Comparison of ENCODE assay signal across 8 cellular contexts in genomic region chr15:74307827-74308642, GRCh38. TPM values are rescaled to one million over a fixed set of nuclear protein-coding genes. Genes with fewer than 3 reads are reported as not detected.
A peak's percentile ranks its signal among the peaks of the same experiment; 100 is the strongest.
DNase-seq lines count a peak whose midpoint lies in the region; ATAC-seq and TF ChIP-seq lines count a peak whose summit lies in the region.

No MANE protein-coding gene starts in this region.

- no peak for DNase-seq in activated T-cell treated with anti-CD3 and anti-CD28 coated beads, Interleukin-2, amount 50 U/mL, for 4 hours
- DNase-seq in activated T-cell treated with anti-CD3 and anti-CD28 coated beads, Interleukin-2, amount 50 U/mL, for 1 hour = no peak
- DNase-seq in NCI-H1105 (lab: John Stamatoyannopoulos, UW) (peak; percentile 57), SW480 (ENCODE audit: low spot score) (peak; percentile 72), epithelial cell of proximal tubule (ENCODE audit: low read depth) (no peak), mucosa of gallbladder (ENCODE audit: low spot score) (peak; percentile 54)
- DNase-seq in effector memory CD4-positive, alpha-beta T cell = no peak

- H3K9me3 ChIP-seq in effector memory CD4-positive, alpha-beta T cell (ENCODE audit: control insufficient read depth, low read length) = no peaks in the 10 kb centered on the region

- H3K36me3 Mint-ChIP-seq in activated T-cell treated with anti-CD3 and anti-CD28 coated beads, Interleukin-2, amount 50 U/mL, for 4 hours (ENCODE audit: insufficient read depth) = no peaks in the 10 kb centered on the region

- H3K4me3 ChIP-seq in epithelial cell of proximal tubule (ENCODE audit: low read depth, low read length) = no peak overlapping the region
- H3K4me3 ChIP-seq in effector memory CD4-positive, alpha-beta T cell (ENCODE audit: insufficient read depth, low read depth, low read length, poor library complexity, severe bottlenecking) = no peak overlapping the region

- H3K27me3 ChIP-seq in effector memory CD4-positive, alpha-beta T cell (replicated peaks; ENCODE audit: control insufficient read depth, insufficient read depth, low read length, poor library complexity, severe bottlenecking) = peaks cover 4% of the 10 kb centered on the region

- H3K36me3 ChIP-seq in effector memory CD4-positive, alpha-beta T cell (ENCODE audit: control insufficient read depth, insufficient read depth, low read length) = no peaks in the 10 kb centered on the region

- no peaks in the 10 kb centered on the region for H3K4me1 ChIP-seq in effector memory CD4-positive, alpha-beta T cell (ENCODE audit: control insufficient read depth, insufficient read depth, low read length, poor library complexity, severe bottlenecking)

- no peaks in the 10 kb centered on the region for H3K4me1 Mint-ChIP-seq in activated T-cell treated with anti-CD3 and anti-CD28 coated beads, Interleukin-2, amount 50 U/mL, for 4 hours (ENCODE audit: low read depth)

- TF ChIP-seq CTCF in epithelial cell of proximal tubule (conservative IDR thresholded peaks at IDR 0.05; ENCODE audit: low read depth, low read length) = peak; percentile 84

- H3K27me3 Mint-ChIP-seq in activated T-cell treated with anti-CD3 and anti-CD28 coated beads, Interleukin-2, amount 50 U/mL, for 4 hours (ENCODE audit: low read depth) = peaks cover 38% of the 10 kb centered on the region

- no peaks in the 10 kb centered on the region for H3K9me3 Mint-ChIP-seq in activated T-cell treated with anti-CD3 and anti-CD28 coated beads, Interleukin-2, amount 50 U/mL, for 4 hours

- H3K27ac ChIP-seq in effector memory CD4-positive, alpha-beta T cell (ENCODE audit: insufficient read depth, low read length, poor library complexity, severe bottlenecking) = no peak overlapping the region

- H3K4me3 Mint-ChIP-seq in activated T-cell treated with anti-CD3 and anti-CD28 coated beads, Interleukin-2, amount 50 U/mL, for 4 hours = no peak overlapping the region

- peak; percentile 61 to 69 for ATAC-seq in activated T-cell treated with anti-CD3 and anti-CD28 coated beads, Interleukin-2, amount 50 U/mL, for 4 hours
- no peak for ATAC-seq in GM19463 (IDR thresholded peaks at IDR 0.05; ENCODE audit: unreplicated experiment)

RNA-seq across cellular contexts. Expression of gene CYP11A1, which starts 59.4 kb away (rescaled TPM):
- total RNA-seq in activated T-cell treated with anti-CD3 and anti-CD28 coated beads, Interleukin-2, amount 50 U/mL, for 4 hours = under 1 TPM; 0.33 to 0.41 (median 0.40) TPM
- 0.87 and 2.6 TPM in 2 replicates for total RNA-seq in epithelial cell of proximal tubule
- total RNA-seq in mucosa of gallbladder = 0.72 TPM

Comparison
In these comparisons a context has a peak if more than half of its experiments do, and no peak if none do; other contexts are left out.
1. DNase-seq: peak in NCI-H1105 (single experiment), SW480 (single experiment) and mucosa of gallbladder (single experiment); none in activated T-cell treated with anti-CD3 and anti-CD28 coated beads, Interleukin-2, amount 50 U/mL, for 4 hours (single experiment), activated T-cell treated with anti-CD3 and anti-CD28 coated beads, Interleukin-2, amount 50 U/mL, for 1 hour (single experiment), epithelial cell of proximal tubule (single experiment) and effector memory CD4-positive, alpha-beta T cell (0 of 3).